ENCODE assay signal across 1 cellular context in the genomic region with DNA sequence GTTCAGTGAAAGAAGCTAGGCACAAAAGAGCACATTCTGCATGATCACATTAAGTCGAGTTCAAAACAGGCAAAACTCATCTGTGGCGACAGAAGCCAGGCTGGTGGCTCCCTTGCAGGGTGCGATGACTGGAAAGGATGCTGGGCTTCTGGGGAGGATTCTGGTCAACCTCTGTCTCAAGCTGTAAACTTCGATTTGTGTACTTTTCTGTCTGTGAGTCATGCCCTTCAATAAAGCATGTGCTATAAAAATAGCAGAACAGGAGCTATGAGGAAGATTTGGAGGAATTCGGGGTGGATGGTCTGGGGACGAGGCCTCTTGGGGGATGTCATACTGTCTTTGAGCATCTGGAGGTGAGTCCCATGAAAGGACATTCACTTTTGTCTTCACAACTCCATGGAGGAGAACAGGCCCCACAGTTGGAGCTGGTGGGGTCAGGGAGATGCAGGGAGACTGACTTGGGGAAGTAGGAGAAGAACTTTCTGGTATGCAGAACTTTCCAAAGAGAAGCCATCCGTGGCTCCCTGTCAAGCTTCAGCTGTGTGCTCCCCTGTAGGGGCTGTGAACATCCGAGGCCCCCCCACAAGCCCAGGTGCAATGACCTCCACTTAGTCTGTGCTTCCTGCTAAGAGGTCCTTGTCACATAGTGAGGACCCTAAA.
TF ChIP-seq lines count a peak whose summit lies in the region.

No MANE protein-coding gene starts in this region.

TF ChIP-seq in IMR-90, 13 proteins besides CTCF, POLR2A, EP300 and RAD21:
- TF ChIP-seq, protein P1, sequence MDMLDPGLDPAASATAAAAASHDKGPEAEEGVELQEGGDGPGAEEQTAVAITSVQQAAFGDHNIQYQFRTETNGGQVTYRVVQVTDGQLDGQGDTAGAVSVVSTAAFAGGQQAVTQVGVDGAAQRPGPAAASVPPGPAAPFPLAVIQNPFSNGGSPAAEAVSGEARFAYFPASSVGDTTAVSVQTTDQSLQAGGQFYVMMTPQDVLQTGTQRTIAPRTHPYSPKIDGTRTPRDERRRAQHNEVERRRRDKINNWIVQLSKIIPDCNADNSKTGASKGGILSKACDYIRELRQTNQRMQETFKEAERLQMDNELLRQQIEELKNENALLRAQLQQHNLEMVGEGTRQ (IDR thresholded peaks at IDR 0.05; ENCODE audit: low read depth, low read length): no peak
- peak; percentile 64; the same call in 1 of the 2 replicates for TF ChIP-seq FOS (IDR thresholded peaks at IDR 0.05; ENCODE audit: low read depth, low read length)
